32 cellular contexts compared by ENCODE assay signal in the genomic region with DNA sequence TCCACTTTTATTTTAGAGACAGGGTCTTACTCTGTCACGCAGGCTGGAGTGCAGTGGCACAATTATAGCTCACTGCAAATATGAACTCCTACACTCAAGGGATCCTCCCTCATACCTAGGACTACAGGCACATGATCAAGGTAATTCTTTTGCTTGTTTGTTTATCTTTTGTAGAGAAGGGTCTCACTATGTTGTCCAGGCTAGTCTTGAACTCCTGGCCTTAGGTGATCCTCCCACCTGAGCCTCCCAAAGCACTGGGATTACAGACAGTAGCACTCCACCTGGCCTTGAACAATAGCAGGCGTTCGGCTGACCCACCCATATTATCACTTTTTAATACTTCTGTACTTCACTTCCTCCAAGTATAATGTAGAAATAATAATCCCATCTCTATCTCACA. TPM values are rescaled to one million over a fixed set of nuclear protein-coding genes. Genes with fewer than 3 reads are reported as not detected.
"Had no signal": no experiment of that assay in that cellular context is flagged by ENCODE, and none has a peak within 500 bp of the region (broad histone marks: within the 10 kb centered on the region; RNA-seq: fewer than 3 reads in every experiment).

No MANE protein-coding gene starts in this region.

- ATAC-seq: activated CD8-positive, alpha-beta T cell treated with anti-CD3 and anti-CD28 coated beads for 36 hours; effector memory CD8-positive, alpha-beta T cell; heart left ventricle; left lung; lower lobe of right lung; natural killer cell; sciatic nerve; stimulated activated naive B cell treated with anti-CD40 and anti-IgM and Interleukin-4, amounts not matched to agents 10 μg/mL and 1 μg/mL and 100 μg/mL, for 72 hours had no signal

- H3K27ac ChIP-seq: adrenal gland, brain microvascular endothelial cell, heart left ventricle, lower lobe of right lung, stomach, thyroid gland, upper lobe of left lung, vagina had no signal

- H3K4me3 ChIP-seq: adrenal gland, left lung, lower lobe of right lung, skin epidermis, stomach, thyroid gland, upper lobe of left lung, vagina had no signal

- H3K36me3 ChIP-seq: adrenal gland, ascending aorta, brain microvascular endothelial cell, heart left ventricle, left lung, lower lobe of right lung, stomach, thyroid gland, upper lobe of left lung, vagina had no signal

- DNase-seq: activated CD4-positive, alpha-beta T cell treated with anti-CD3 and anti-CD28 coated beads for 48 hours; activated CD8-positive, alpha-beta T cell treated with anti-CD3 and anti-CD28 coated beads for 36 hours; activated effector memory CD4-positive, alpha-beta T cell treated with anti-CD3 and anti-CD28 coated beads, Interleukin-2, amount 50 U/mL, for 16 hours; activated naive CD4-positive, alpha-beta T cell treated with anti-CD3 and anti-CD28 coated beads for 36 hours; activated naive CD8-positive, alpha-beta T cell treated with anti-CD3 and anti-CD28 coated beads for 36 hours; brain microvascular endothelial cell; cortex of kidney; effector memory CD8-positive, alpha-beta T cell; erythroblast; heart left ventricle; left lung; lower lobe of right lung; mesenchymal stem cell; natural killer cell; stimulated activated CD4-positive, alpha-beta T cell treated with anti-CD3 and anti-CD28 coated beads, Interleukin-4, amount 100 ng/mL, for 24 hours; stimulated activated naive B cell treated with anti-CD40 and anti-IgM and Interleukin-4, amounts not matched to agents 10 μg/mL and 1 μg/mL and 100 μg/mL, for 72 hours; stomach; thyroid gland; upper lobe of left lung had no signal

- H3K4me1 ChIP-seq: ascending aorta had no signal

- H3K9me3 ChIP-seq: adrenal gland, ascending aorta, heart left ventricle, left lung, lower lobe of right lung, stomach, thyroid gland, upper lobe of left lung, vagina had no signal

- H3K27me3 ChIP-seq: adrenal gland, ascending aorta, brain microvascular endothelial cell, left lung, thyroid gland, upper lobe of left lung, vagina had no signal

RNA-seq across cellular contexts. Expression of a gene that starts 30.7 kb away (rescaled TPM):
- total RNA-seq: ascending aorta had no signal

RNA-seq across cellular contexts. Expression of a gene that starts 53.9 kb away (rescaled TPM):
- total RNA-seq: activated CD8-positive, alpha-beta T cell treated with anti-CD3 and anti-CD28 coated beads for 36 hours; activated naive CD4-positive, alpha-beta T cell treated with anti-CD3 and anti-CD28 coated beads for 36 hours; activated naive CD8-positive, alpha-beta T cell treated with anti-CD3 and anti-CD28 coated beads for 36 hours; ascending aorta; cardiac septum; chondrocyte; fibroblast of villous mesenchyme; heart left ventricle; kidney epithelial cell; mononuclear cell; natural killer cell; osteocyte; T-helper 1 cell treated with Interleukin-12 subunit alpha and Interleukin-12 subunit beta and Interleukin-4 antibody, amounts not matched to agents 30 ng/mL and 1 ng/mL, for 36 hours; thyroid gland; vagina had no signal
- polyA plus RNA-seq: fibroblast of lung had no signal
